In genomic region chr1:67831850-67832513, GRCh38 we compare ENCODE assay signal across 8 cellular contexts. TPM values are rescaled to one million over a fixed set of nuclear protein-coding genes. Genes with fewer than 3 reads are reported as not detected.
DNase-seq lines count a peak whose midpoint lies in the region; ATAC-seq, FAIRE-seq and TF ChIP-seq lines count a peak whose summit lies in the region.

No MANE protein-coding gene starts in this region.

- no peak for TF ChIP-seq POLR2A in H1 (IDR thresholded peaks at IDR 0.05; ENCODE audit: control extremely low read depth in 1 of 2, low read depth in 2 of 2, low read length in 2 of 2)

- H3K4me3 ChIP-seq in SJSA1 (peak overlapping the region; percentile 87), H1 (ENCODE audit: extremely low read depth in 1 of 4, insufficient read depth in 2 of 4, low read depth in 3 of 4, low read length in 4 of 4) (peak overlapping the region; percentile 80 to 94 (median 85)), lung (peak overlapping the region; percentile 90)

- DNase-seq in CD1c-positive myeloid dendritic cell (ENCODE audit: extremely low spot score) (peak; percentile 31), HFFc6 (peak; percentile 77), SJSA1 (ENCODE audit: low read depth in 1 of 2, low spot score in 2 of 2) (peak; percentile 78 to 79), H1 (ENCODE audit: low read depth in 1 of 2, low spot score in 2 of 2) (no peak), lung (ENCODE audit: low spot score) (peak; percentile 56), type B pancreatic cell (ENCODE audit: extremely low spot score, unreplicated experiment) (no peak), cortex of kidney (lab: John Stamatoyannopoulos, UW) (no peak)

- no peak overlapping the region for H2BK20ac ChIP-seq in H1 (ENCODE audit: low read length)

- H3K27ac Mint-ChIP-seq in HFFc6: peak overlapping the region; percentile 99
- H3K27ac Mint-ChIP-seq in type B pancreatic cell: peak overlapping the region; percentile 97

- peak overlapping the region; percentile 80 for H3K27ac ChIP-seq in SJSA1
- H3K27ac ChIP-seq in H1 (ENCODE audit: low read depth, low read length): no peak overlapping the region
- H3K27ac ChIP-seq in lung (ENCODE audit: low read depth in 1 of 2, low read length in 1 of 2): peak overlapping the region; percentile 90 to 96

- TF ChIP-seq EP300 in H1 (IDR thresholded peaks at IDR 0.05; ENCODE audit: borderline replicate concordance in 1 of 2, low read depth in 2 of 2, low read length in 2 of 2): no peak

- no peaks in the 10 kb centered on the region for H4K20me1 ChIP-seq in H1 (replicated peaks in 1 of 2; ENCODE audit: control insufficient read depth in 1 of 2, insufficient read depth in 2 of 2, low read length in 2 of 2)

- H3K23me2 ChIP-seq in H1 (ENCODE audit: low read depth, low read length): peaks cover 7% of the 10 kb centered on the region

- H3K4me1 Mint-ChIP-seq in HFFc6 (ENCODE audit: low read depth) (peaks cover 52% of the 10 kb centered on the region), type B pancreatic cell (ENCODE audit: unreplicated experiment) (peaks cover 8% of the 10 kb centered on the region)

- H3K4me3 Mint-ChIP-seq in HFFc6 (peak overlapping the region; percentile 96), type B pancreatic cell (peak overlapping the region; percentile 97)

- H3K9me3 Mint-ChIP-seq in HFFc6 (no peaks in the 10 kb centered on the region), type B pancreatic cell (no peaks in the 10 kb centered on the region)

- CTCF ChIA-PET in H1 (lab: Charles Lee; ENCODE audit: partially characterized antibody): interaction anchor here (0.9 to 3.9 kb wide), 11 partner anchors 11 to 489 kb away, joined by 3 to 29 read pairs (median 3); no protein-coding TSS in a partner anchor

- H3K23ac ChIP-seq in H1 (ENCODE audit: insufficient read length): no peak overlapping the region

- H2BK12ac ChIP-seq in H1 (ENCODE audit: low read depth, low read length): 0 out of 2 replicates have a peak overlapping the region, but pooled peaks have one; percentile 33

- H2BK5ac ChIP-seq in H1 (ENCODE audit: low read depth, low read length): no peak overlapping the region

- H3K79me1 ChIP-seq in H1 (ENCODE audit: low read depth, low read length): no peaks in the 10 kb centered on the region; the same call in 1 of the 2 replicates

- peaks cover 12% of the 10 kb centered on the region; the same call in 1 of the 2 replicates for H3K36me3 Mint-ChIP-seq in HFFc6 (ENCODE audit: low read depth)
- peaks cover 2% of the 10 kb centered on the region for H3K36me3 Mint-ChIP-seq in type B pancreatic cell

- no peaks in the 10 kb centered on the region for H3K27me3 ChIP-seq in SJSA1 (replicated peaks)
- peaks cover 3 to 22% (median 17%) of the 10 kb centered on the region in 4 experiments; a peak in 6 of 7 replicates for H3K27me3 ChIP-seq in H1 (replicated peaks in 1 of 4; ENCODE audit: control insufficient read depth in 3 of 4, extremely low read depth in 1 of 4, insufficient read depth in 3 of 4, low read length in 3 of 4)
- no peaks in the 10 kb centered on the region for H3K27me3 ChIP-seq in lung (ENCODE audit: control insufficient read depth, insufficient read depth)

- no peak overlapping the region for H2BK15ac ChIP-seq in H1 (ENCODE audit: low read length)

- H3K36me3 ChIP-seq in SJSA1: peaks cover 27% of the 10 kb centered on the region
- no peaks in the 10 kb centered on the region for H3K36me3 ChIP-seq in H1 (ENCODE audit: control insufficient read depth in 2 of 4, insufficient read depth in 4 of 4, low read length in 3 of 4)
- H3K36me3 ChIP-seq in lung (ENCODE audit: control insufficient read depth in 2 of 2, insufficient read depth in 2 of 2, low read length in 2 of 2): no peaks in the 10 kb centered on the region

- H4K8ac ChIP-seq in H1 (ENCODE audit: extremely low read depth, insufficient read depth, low read length): no peak overlapping the region

- H3K18ac ChIP-seq in H1 (ENCODE audit: extremely low read depth, low read length): no peak overlapping the region; the same call in 1 of the 2 replicates

- 1% methylated on average over 34 of the region's 34 CpGs; no CpG with 5 or more reads in 1 of the 2 experiments for WGBS in H1 (ENCODE audit: extremely low coverage in 1 of 2, insufficient coverage in 1 of 2, insufficient read length in 1 of 2, insufficient replicate concordance in 2 of 2, low coverage in 1 of 2, low lambda C conversion rate in 2 of 2, missing lambda C conversion rate in 1 of 2), 2 experiments
- WGBS in lung, 2 donors: 1% methylated on average over 34 of the region's 34 CpGs

- no peak for TF ChIP-seq RAD21 in H1 (IDR thresholded peaks at IDR 0.05 in 1 of 2, conservative IDR thresholded peaks at IDR 0.05 in 1 of 2; ENCODE audit: low read depth in 2 of 2, low read length in 2 of 2)

- peak overlapping the region; percentile 49 for H3K4ac ChIP-seq in H1 (replicated peaks; ENCODE audit: insufficient read length, low read depth, low read length)

- H3K9ac ChIP-seq in H1 (replicated peaks in 1 of 4; ENCODE audit: extremely low read depth in 1 of 4, low read depth in 3 of 4, low read length in 3 of 4): peak overlapping the region in 3 of 4 experiments; percentile 16 to 36 (median 36); a peak in 4 of 7 replicates

- H3K14ac ChIP-seq in H1 (ENCODE audit: insufficient read length): no peak overlapping the region

- FAIRE-seq in H1 (lab: Jason Lieb, UNC): no peak

- POLR2A ChIA-PET in H1 (lab: Charles Lee; ENCODE audit: partially characterized antibody): interaction anchor here (0.7 to 2.0 kb wide), 8 partner anchors 9 to 147 kb away, joined by 3 to 6 read pairs (median 4); no protein-coding TSS in a partner anchor

- H4K91ac ChIP-seq in H1 (replicated peaks; ENCODE audit: insufficient read length, low read length): peak overlapping the region; percentile 44

- peak overlapping the region; percentile 99 for H3K4me2 ChIP-seq in H1 (ENCODE audit: insufficient read depth in 1 of 2, low read depth in 2 of 2, low read length in 2 of 2)

- H3K27me3 Mint-ChIP-seq in HFFc6 (ENCODE audit: insufficient read depth) (peaks cover 3% of the 10 kb centered on the region; the same call in 1 of the 2 replicates), type B pancreatic cell (peaks cover 14% of the 10 kb centered on the region)

- peak overlapping the region; percentile 21 for H2BK120ac ChIP-seq in H1 (replicated peaks; ENCODE audit: low read depth, low read length)

- H3K4me1 ChIP-seq in SJSA1 (replicated peaks): peaks cover 26% of the 10 kb centered on the region
- peaks cover 0 to 8% (median 0%) of the 10 kb centered on the region in 4 experiments; a peak in 3 of 7 replicates for H3K4me1 ChIP-seq in H1 (replicated peaks in 1 of 4; ENCODE audit: control insufficient read depth in 3 of 4, insufficient read depth in 4 of 4, low read length in 3 of 4)
- no peaks in the 10 kb centered on the region for H3K4me1 ChIP-seq in lung (ENCODE audit: control insufficient read depth in 2 of 2, insufficient read depth in 2 of 2, low read length in 2 of 2)

- H2AFZ ChIP-seq in H1 (ENCODE audit: low read length): peak overlapping the region; percentile 69; the same call in 1 of the 2 replicates

- no peak overlapping the region for H3K56ac ChIP-seq in H1 (replicated peaks; ENCODE audit: insufficient read length, low read depth, low read length)

- no peak overlapping the region for H4K5ac ChIP-seq in H1 (ENCODE audit: insufficient read length, low read depth, low read length)

- H3K9me3 ChIP-seq in SJSA1 (replicated peaks) (no peaks in the 10 kb centered on the region), H1 (ENCODE audit: insufficient read depth in 2 of 2, low read depth in 1 of 2, low read length in 1 of 2) (no peaks in the 10 kb centered on the region), lung (ENCODE audit: control insufficient read depth in 2 of 2, insufficient read depth in 1 of 2, low read length in 1 of 2) (no peaks in the 10 kb centered on the region)

- no peak overlapping the region for H2AK5ac ChIP-seq in H1 (ENCODE audit: low read depth, low read length)

- ATAC-seq in lung (ENCODE audit: insufficient read depth, low FRiP score) (peak; percentile 27), GM18907 (IDR thresholded peaks at IDR 0.05; ENCODE audit: unreplicated experiment) (no peak)

- no peak for TF ChIP-seq CTCF in HFFc6 (IDR thresholded peaks at IDR 0.05)
- TF ChIP-seq CTCF in H1 (IDR thresholded peaks at IDR 0.05; ENCODE audit: control extremely low read depth in 1 of 3, insufficient read depth in 1 of 3, low read depth in 1 of 3, low read length in 3 of 3): no peak
- no peak for TF ChIP-seq CTCF in lung (IDR thresholded peaks at IDR 0.05; ENCODE audit: control extremely low read depth, extremely low read depth)
- TF ChIP-seq CTCF in type B pancreatic cell (conservative IDR thresholded peaks at IDR 0.05): no peak

- H3K79me2 ChIP-seq in H1 (ENCODE audit: control insufficient read depth in 1 of 2, insufficient read depth in 2 of 2, low read length in 2 of 2): peaks cover 0 to 11% of the 10 kb centered on the region in 2 experiments; a peak in 2 of 4 replicates

TF ChIP-seq in H1, 55 proteins besides CTCF, POLR2A, EP300 and RAD21 (continues in another document):
- TF ChIP-seq SP2 (IDR thresholded peaks at IDR 0.05; ENCODE audit: low read length) (no peak), SRF (IDR thresholded peaks at IDR 0.05; ENCODE audit: low read depth, low read length) (no peak), BRCA1 (IDR thresholded peaks at IDR 0.05; ENCODE audit: low read depth, low read length) (no peak), BACH1 (IDR thresholded peaks at IDR 0.05; ENCODE audit: low read length) (no peak), CHD1 (IDR thresholded peaks at IDR 0.05; ENCODE audit: low read depth, low read length) (no peak), RXRA (IDR thresholded peaks at IDR 0.05; ENCODE audit: insufficient read depth, low read depth, low read length) (no peak), TBP (IDR thresholded peaks at IDR 0.05; ENCODE audit: low read depth, low read length) (no peak), RNF2 (IDR thresholded peaks at IDR 0.05; ENCODE audit: borderline replicate concordance, low read depth, low read length, missing control alignments, poor library complexity, severe bottlenecking) (no peak), RFX5 (IDR thresholded peaks at IDR 0.05; ENCODE audit: borderline replicate concordance, low read depth, low read length) (no peak)

RNA-seq across cellular contexts. Expression of gene GNG12, which starts 1.3 kb away (rescaled TPM):
- total RNA-seq in HFFc6 (2021; fragmentation: NEBNext Ultra II Directional; extraction: Animal tissue kit (Norgen Biotek cat#: 25700)): 100 to 1,000 TPM; 172 to 229 (median 198) TPM
- 208 and 330 TPM in 2 replicates for total RNA-seq in SJSA1 (2014; rRNA removed; shearing (Covaris generic))
- 34.5 and 35.8 TPM in 2 replicates for total RNA-seq in H1 (2021; fragmentation: NEBNext Ultra II Directional; extraction: Animal tissue kit (Norgen Biotek cat#: 25700))
- 5.9 and 11.4 TPM in 2 replicates for polyA plus RNA-seq in H1 (2011; rRNA removed)
- polyA plus RNA-seq in H1 (2011; cell fraction: cytosol; rRNA removed): 9.9 TPM
- polyA plus RNA-seq in H1 (2011; cell fraction: nucleus; rRNA removed): 4.6 TPM
- polyA plus RNA-seq in H1 (2012, experiment 1 of 2): 6.6 to 11.7 TPM (median 8.6 TPM) in 4 replicates
- 2.3 TPM for polyA plus RNA-seq in H1 (2012, experiment 2 of 2)
- polyA plus RNA-seq in H1 (2013, experiment 1 of 2): 28.6 TPM
- polyA plus RNA-seq in H1 (2013, experiment 2 of 2): 27.0 TPM
- 13.5 and 18.4 TPM in 2 replicates for polyA minus RNA-seq in H1 (2011; rRNA and poly(A)+ RNA removed)
- polyA minus RNA-seq in H1 (2011; cell fraction: cytosol; rRNA and poly(A)+ RNA removed): 8.5 TPM
- 20.1 TPM for polyA minus RNA-seq in H1 (2011; cell fraction: nucleus; rRNA and poly(A)+ RNA removed)
- 10 to 100 TPM; 46.2 to 68.4 TPM for total RNA-seq in lung
- polyA plus RNA-seq in lung: 10 to 100 TPM; 14.0 to 18.0 TPM
- 17.9 and 23.2 TPM in 2 replicates for total RNA-seq in type B pancreatic cell (ENCODE audit: low replicate concordance)

Comparison
In these comparisons a context has a peak if more than half of its experiments do, and no peak if none do; other contexts are left out.
1. DNase-seq: peak in CD1c-positive myeloid dendritic cell (single experiment), HFFc6 (single experiment), SJSA1 (2 of 2) and lung (single experiment); none in H1 (0 of 2), type B pancreatic cell (single experiment) and cortex of kidney (single experiment).
2. Peak in every context shown above with its lines, with median percentiles within 50 percentile points of each other: H3K4me3 ChIP-seq.